Comparison of ENCODE assay signal across 28 cellular contexts in the genomic region with DNA sequence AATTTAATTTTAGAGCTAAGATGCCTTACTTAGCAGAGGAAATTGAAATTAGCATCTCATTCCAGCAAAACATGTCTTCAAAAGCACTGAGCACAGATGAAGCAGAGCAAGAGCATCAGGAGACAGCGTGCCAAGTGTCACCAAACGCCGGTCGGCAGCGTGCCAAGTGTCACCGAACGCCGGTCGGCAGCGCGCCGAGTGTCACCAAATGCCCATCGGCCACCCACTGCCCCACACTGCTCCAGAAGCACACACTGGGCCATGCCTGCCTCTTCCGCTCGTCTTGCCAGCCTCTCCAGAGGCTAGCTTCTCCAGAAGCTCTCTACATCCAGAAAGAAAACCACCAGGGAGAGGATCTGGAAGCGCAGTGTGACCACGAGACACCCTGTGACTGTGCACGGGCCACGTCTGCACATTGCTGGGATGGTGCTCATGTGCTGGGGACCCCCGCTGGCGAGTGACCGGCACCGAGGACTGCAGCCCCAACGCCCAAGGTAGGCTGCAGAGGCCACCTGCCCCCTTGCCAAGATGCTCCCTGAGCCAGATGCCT.
"Had no signal": no experiment of that assay in that cellular context is flagged by ENCODE, and none has a peak within 500 bp of the region (broad histone marks: within the 10 kb centered on the region; RNA-seq: fewer than 3 reads in every experiment).

No MANE protein-coding gene starts in this region.

- H3K27me3 ChIP-seq: colonic mucosa, esophagus squamous epithelium, heart right ventricle, left lung, pancreas, right lobe of liver, suprapubic skin, transverse colon, upper lobe of right lung, uterus had no signal

- H3K36me3 ChIP-seq: uterus had no signal

- H3K9me3 ChIP-seq: colonic mucosa, esophagus squamous epithelium, heart right ventricle, left lung, mucosa of descending colon, pancreas, right lobe of liver, suprapubic skin, transverse colon, upper lobe of right lung, uterus had no signal

- H3K4me1 ChIP-seq: colonic mucosa, left lung, right lobe of liver, upper lobe of right lung had no signal

- H3K4me2 ChIP-seq: smooth muscle cell had no signal

- H3K27ac ChIP-seq: colonic mucosa, esophagus squamous epithelium, heart right ventricle, left lung, pancreas, right lobe of liver, suprapubic skin, transverse colon, upper lobe of right lung, uterus had no signal

- DNase-seq: colonic mucosa; effector memory CD8-positive, alpha-beta T cell; erythroblast; esophagus squamous epithelium; foreskin melanocyte; glutamatergic neuron; heart right ventricle; hippocampal formation; left cardiac atrium; left lung; mesenchymal stem cell; mucosa of descending colon; naive B cell; nephron progenitor cell; occipital lobe; right lobe of liver; stimulated activated CD4-positive, alpha-beta T cell treated with anti-CD3 and anti-CD28 coated beads, Interleukin-12 subunit alpha, Interleukin-12 subunit beta, amount 100 ng/mL, for 4 hours; stimulated activated CD4-positive, alpha-beta T cell treated with anti-CD3 and anti-CD28 coated beads, Interleukin-1b, Interleukin-23, amount 100 ng/mL, for 48 hours; stimulated activated CD4-positive, alpha-beta T cell treated with anti-CD3 and anti-CD28 coated beads, Interleukin-4, amount 100 ng/mL, for 1 hour; stimulated activated CD8-positive, alpha-beta memory T cell treated with anti-CD3 and anti-CD28 coated beads, Interleukin-4, amount 100 ng/mL, for 48 hours; stimulated activated naive CD4-positive, alpha-beta T cell; stimulated activated naive CD8-positive, alpha-beta T cell treated with anti-CD3 and anti-CD28 coated beads, Interleukin-15, amount 100 ng/mL, for 72 hours; transverse colon; upper lobe of right lung; uterus had no signal

- H3K4me3 ChIP-seq: colonic mucosa, esophagus squamous epithelium, heart right ventricle, left lung, mucosa of descending colon, pancreas, right lobe of liver, smooth muscle cell, suprapubic skin, transverse colon, upper lobe of right lung, uterus had no signal

- ATAC-seq: effector memory CD8-positive, alpha-beta T cell; heart right ventricle; left cardiac atrium; left lung; mucosa of descending colon; right lobe of liver; stimulated activated naive CD8-positive, alpha-beta T cell treated with anti-CD3 and anti-CD28 coated beads, Interleukin-15, amount 100 ng/mL, for 72 hours; upper lobe of right lung had no signal
